In genomic region chr22:20033045-20033706, GRCh38 we compare ENCODE assay signal across 14 cellular contexts. TPM values are rescaled to one million over a fixed set of nuclear protein-coding genes. Genes with fewer than 3 reads are reported as not detected.
DNase-seq lines count a peak whose midpoint lies in the region; ATAC-seq, FAIRE-seq and TF ChIP-seq lines count a peak whose summit lies in the region.
"Had no signal": no experiment of that assay in that cellular context is flagged by ENCODE, and none has a peak within 500 bp of the region (broad histone marks: within the 10 kb centered on the region; RNA-seq: fewer than 3 reads in every experiment).

No MANE protein-coding gene starts in this region.

- H3K9me3 ChIP-seq in kidney (ENCODE audit: control insufficient read depth in 1 of 2, low read length in 2 of 2): no peaks in the 10 kb centered on the region
- no peaks in the 10 kb centered on the region for H3K9me3 ChIP-seq in stomach

- H3K36me3 ChIP-seq in kidney (ENCODE audit: control insufficient read depth in 1 of 2, insufficient read depth in 2 of 2, low read length in 2 of 2) (peaks cover 0 to 5% of the 10 kb centered on the region in 2 donors), stomach (peaks cover 9 to 34% (median 23%) of the 10 kb centered on the region in 4 donors)

- intact Hi-C loops in kidney (cut with DNase I) (no loop called here), stomach (cut with DNase I; ENCODE audit: low total_unique reads) (no loop called here)

- no peak overlapping the region for H3K9ac ChIP-seq in kidney (ENCODE audit: low read length in 2 of 2)

- TF ChIP-seq POLR2A in stomach (IDR thresholded peaks at IDR 0.05) (no peak), GM12891 (IDR thresholded peaks at IDR 0.05; ENCODE audit: low read depth, low read length) (no peak)

- H3K27ac ChIP-seq in cingulate gyrus (ENCODE audit: low read depth, low read length) (peak overlapping the region; percentile 70), kidney (ENCODE audit: low read depth in 2 of 2, low read length in 2 of 2) (peak overlapping the region in 1 of 2 donors; percentile 27), stomach (peak overlapping the region; percentile 23 to 51 (median 38))

- no peaks in the 10 kb centered on the region for H3K9me3 Mint-ChIP-seq in IgD-negative memory B cell
- H3K9me3 Mint-ChIP-seq: activated naive CD4-positive, alpha-beta T cell treated with anti-CD3 and anti-CD28 coated beads, Interleukin-2, amount 50 U/mL, for 24 hours; H9 had no signal

- no peak for TF ChIP-seq EP300 in stomach (IDR thresholded peaks at IDR 0.05)

- H3K4me1 ChIP-seq in kidney (ENCODE audit: control insufficient read depth in 1 of 2, insufficient read depth in 1 of 2, low read depth in 1 of 2, low read length in 2 of 2) (peaks cover 0 to 18% of the 10 kb centered on the region in 2 donors), stomach (peaks cover 8 to 51% (median 27%) of the 10 kb centered on the region in 4 donors)

- H3K4me1 Mint-ChIP-seq in IgD-negative memory B cell: peaks cover 16 to 65% (median 56%) of the 10 kb centered on the region in 3 donors

- WGBS in stomach, 5 donors: 23 to 64% (median 45%) methylated on average over 8 to 14 of the region's 14 CpGs

- no peaks in the 10 kb centered on the region for H3K27me3 ChIP-seq in stomach

- peaks cover 2% of the 10 kb centered on the region for H3K36me3 Mint-ChIP-seq in IgD-negative memory B cell
- H3K36me3 Mint-ChIP-seq: activated naive CD4-positive, alpha-beta T cell treated with anti-CD3 and anti-CD28 coated beads, Interleukin-2, amount 50 U/mL, for 24 hours had no signal

- ATAC-seq in HG03442 (IDR thresholded peaks at IDR 0.05; ENCODE audit: unreplicated experiment): no peak

- TF ChIP-seq CTCF in kidney (IDR thresholded peaks at IDR 0.05; ENCODE audit: borderline replicate concordance, extremely low read depth, insufficient read depth): no peak
- TF ChIP-seq CTCF in stomach (IDR thresholded peaks at IDR 0.05): no peak

- FAIRE-seq in kidney (lab: Jason Lieb, UNC): no peak
- FAIRE-seq in GM12891 (lab: Jason Lieb, UNC): no peak

- peak overlapping the region; percentile 88 to 94 (median 91) for H3K27ac Mint-ChIP-seq in IgD-negative memory B cell
- H3K27ac Mint-ChIP-seq: activated naive CD4-positive, alpha-beta T cell treated with anti-CD3 and anti-CD28 coated beads, Interleukin-2, amount 50 U/mL, for 24 hours had no signal

- H3K4me3 ChIP-seq in kidney (ENCODE audit: low read length in 2 of 2) (no peak overlapping the region), stomach (no peak overlapping the region)

- DNase-seq in kidney (peak; percentile 66), stomach (peak; percentile 63), GM12891 (ENCODE audit: insufficient read length, low spot score) (no peak), AML-193 (lab: John Stamatoyannopoulos, UW) (no peak)
- no peak for DNase-seq in activated naive CD4-positive, alpha-beta T cell treated with anti-CD3 and anti-CD28 coated beads, Interleukin-2, amount 50 U/mL, for 16 hours
- DNase-seq: GDM1; H9; NCI-H2081 treated with DMSO at 0.1 percent for 48 hours; NK-92 treated with Interleukin-12 subunit alpha and Interleukin-12 subunit beta, amount 100 ng/mL, for 24 hours; stimulated activated CD4-positive, alpha-beta T cell treated with anti-CD3 and anti-CD28 coated beads, Interleukin-2, amount 100 ng/mL, for 48 hours had no signal

- peak overlapping the region in 2 of 4 donors; percentile 60 to 79 for H3K4me3 Mint-ChIP-seq in IgD-negative memory B cell
- H3K4me3 Mint-ChIP-seq: activated naive CD4-positive, alpha-beta T cell treated with anti-CD3 and anti-CD28 coated beads, Interleukin-2, amount 50 U/mL, for 24 hours; H9 had no signal

- H3K27me3 Mint-ChIP-seq in IgD-negative memory B cell: no peaks in the 10 kb centered on the region
- H3K27me3 Mint-ChIP-seq: activated naive CD4-positive, alpha-beta T cell treated with anti-CD3 and anti-CD28 coated beads, Interleukin-2, amount 50 U/mL, for 24 hours had no signal

TF ChIP-seq in GM12891, 5 proteins besides CTCF, POLR2A, EP300 and RAD21:
- no peak for TF ChIP-seq POLR2AphosphoS5 (IDR thresholded peaks at IDR 0.05; ENCODE audit: low read depth, low read length)
- no peak for TF ChIP-seq POU2F2 (IDR thresholded peaks at IDR 0.05; ENCODE audit: low read depth, low read length)
- no peak for TF ChIP-seq PAX5 (IDR thresholded peaks at IDR 0.05; ENCODE audit: insufficient read depth, low read length, severe bottlenecking)
- no peak for TF ChIP-seq SPI1 (IDR thresholded peaks at IDR 0.05; ENCODE audit: low read depth, low read length)
- no peak for TF ChIP-seq TAF1 (IDR thresholded peaks at IDR 0.05; ENCODE audit: low read depth, low read length)

RNA-seq across cellular contexts. Expression of gene TANGO2, which starts 12.3 kb away (rescaled TPM):
- polyA plus RNA-seq in IgD-negative memory B cell (44.5 TPM), kidney (ENCODE audit: insufficient read depth, low read depth, low replicate concordance) (37.3 TPM), stomach (10 to 100 TPM; 13.8 to 37.7 (median 26.0) TPM)
- total RNA-seq in kidney (27.7 TPM), stomach (10 to 100 TPM; 18.1 to 38.8 (median 27.2) TPM)
- polyA plus RNA-seq in GM12891 (2012; ENCODE audit: low read depth, missing spikeins): 11.5 TPM

RNA-seq across cellular contexts. Expression of gene ARVCF, which starts 16.6 kb away (rescaled TPM):
- 0.16 TPM for polyA plus RNA-seq in IgD-negative memory B cell
- total RNA-seq in kidney: 21.9 TPM
- 16.0 TPM for polyA plus RNA-seq in kidney (ENCODE audit: insufficient read depth, low read depth, low replicate concordance)
- 10 to 100 TPM; 11.2 to 51.3 (median 27.8) TPM for total RNA-seq in stomach
- polyA plus RNA-seq in stomach: 10 to 100 TPM in 2 of 3 donors, 1 to 10 TPM in 1; 3.5 to 15.4 (median 10.2) TPM
- polyA plus RNA-seq in GM12891 (2012; ENCODE audit: low read depth, missing spikeins): 0.37 TPM

RNA-seq across cellular contexts. Expression of gene DGCR8, which starts 46.9 kb away (rescaled TPM):
- 4.8 TPM for polyA plus RNA-seq in IgD-negative memory B cell
- 40.1 TPM for total RNA-seq in kidney
- polyA plus RNA-seq in kidney (ENCODE audit: insufficient read depth, low read depth, low replicate concordance): 12.2 TPM
- total RNA-seq in stomach: 10 to 100 TPM; 25.1 to 55.4 (median 48.5) TPM
- 10 to 100 TPM in 1 of 3 donors, 1 to 10 TPM in 2; 7.8 to 13.8 (median 9.3) TPM for polyA plus RNA-seq in stomach
- polyA plus RNA-seq in GM12891 (2012; ENCODE audit: low read depth, missing spikeins): 13.9 TPM

Comparison
In these comparisons a context has a peak if more than half of its experiments do, and no peak if none do; other contexts are left out.
1. DNase-seq: peak in kidney (single experiment) and stomach (single experiment); none in GM12891 (single experiment), activated naive CD4-positive, alpha-beta T cell treated with anti-CD3 and anti-CD28 coated beads, Interleukin-2, amount 50 U/mL, for 16 hours (single experiment) and AML-193 (0 of 2).